22 cellular contexts compared by ENCODE assay signal in the genomic region with DNA sequence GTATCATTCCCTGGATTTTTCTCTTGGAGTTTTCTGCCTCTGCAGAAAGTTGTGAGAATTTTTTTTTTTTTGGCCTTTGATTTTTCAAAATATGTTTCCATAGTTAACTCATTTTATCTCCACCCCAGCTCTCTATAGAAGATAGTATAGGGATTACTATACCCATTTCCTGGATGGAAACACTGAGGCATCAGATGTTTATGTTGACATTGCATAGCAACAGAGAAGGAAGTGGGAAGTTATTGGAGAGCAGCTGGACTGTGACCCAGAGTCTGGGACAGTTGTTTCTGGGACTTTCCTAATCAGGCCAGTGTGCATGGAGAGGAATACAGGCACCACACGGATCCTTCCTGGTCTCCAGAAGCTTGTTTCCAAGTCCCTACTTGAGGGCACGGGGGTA.
DNase-seq lines count a peak whose midpoint lies in the region; ATAC-seq and TF ChIP-seq lines count a peak whose summit lies in the region.
"Had no signal": no experiment of that assay in that cellular context is flagged by ENCODE, and none has a peak within 500 bp of the region (broad histone marks: within the 10 kb centered on the region; RNA-seq: fewer than 3 reads in every experiment).

No MANE protein-coding gene starts in this region.

- no peaks in the 10 kb centered on the region for H3K4me1 Mint-ChIP-seq in T-cell
- H3K4me1 Mint-ChIP-seq: CD8-positive, alpha-beta memory T cell; IgD-negative memory B cell had no signal

- no peak overlapping the region for H3K4me3 Mint-ChIP-seq in T-cell
- H3K4me3 Mint-ChIP-seq: CD8-positive, alpha-beta memory T cell; IgD-negative memory B cell had no signal

- H3K27me3 ChIP-seq in left ventricle myocardium inferior (ENCODE audit: low read depth) = peaks cover under 1% of the 10 kb centered on the region
- H3K27me3 ChIP-seq in lower lobe of right lung (ENCODE audit: low read depth) = no peaks in the 10 kb centered on the region
- H3K27me3 ChIP-seq: BLaER1, MG63 had no signal

- ATAC-seq in Right ventricle myocardium superior (ENCODE audit: poor library complexity) (peak; percentile 25), lower lobe of right lung (peak; percentile 45 to 69), GM21390 (IDR thresholded peaks at IDR 0.05; ENCODE audit: unreplicated experiment) (no peak), T-cell (replicated peaks in 1 of 4) (no peak)
- ATAC-seq: PC-3 had no signal

- H3K4me1 ChIP-seq in left ventricle myocardium inferior (no peaks in the 10 kb centered on the region), lower lobe of right lung (no peaks in the 10 kb centered on the region)
- H3K4me1 ChIP-seq: HAP-1 had no signal

- TF ChIP-seq CTCF in left ventricle myocardium inferior (IDR thresholded peaks at IDR 0.05; ENCODE audit: borderline replicate concordance) (no peak), lower lobe of right lung (IDR thresholded peaks at IDR 0.05) (no peak)

- no peaks in the 10 kb centered on the region for H3K9me3 Mint-ChIP-seq in T-cell
- H3K9me3 Mint-ChIP-seq: CD8-positive, alpha-beta memory T cell had no signal

- intact Hi-C loops in Right ventricle myocardium superior (cut with DNase I) = no loop called here
- intact Hi-C loops in left ventricle myocardium inferior (cut with micrococcal nuclease) = no loop called here
- intact Hi-C loops in lower lobe of right lung (cut with DNase I) = no loop called here

- no peaks in the 10 kb centered on the region for H3K36me3 Mint-ChIP-seq in T-cell
- H3K36me3 Mint-ChIP-seq: IgD-negative memory B cell had no signal

- H3K27me3 Mint-ChIP-seq in T-cell = peaks cover 9 to 16% of the 10 kb centered on the region in 2 donors

- POLR2A ChIA-PET in T-cell (lab: Charles Lee) = no interaction called here

- H3K9me3 ChIP-seq in left ventricle myocardium inferior (replicated peaks) (no peaks in the 10 kb centered on the region), lower lobe of right lung (no peaks in the 10 kb centered on the region)
- H3K9me3 ChIP-seq: BLaER1, HAP-1, MG63 had no signal

- DNase-seq in Right ventricle myocardium superior (no peak), left ventricle myocardium inferior (no peak), dermis microvascular lymphatic vessel endothelial cell (ENCODE audit: low read depth in 2 of 2) (peak; percentile 17 to 49), lower lobe of right lung (no peak), T-cell (no peak), islet precursor cell (no peak)
- DNase-seq: CD8-positive, alpha-beta memory T cell; DMS79; Kasumi-1; MG63; NCI-H1092; NCI-H1436 treated with DMSO at 0.1 percent for 48 hours; NCI-H2029 treated with DMSO at 0.1 percent for 48 hours; NCI-H2171; NCI-H526; PC-3; RPMI8226; SIG-M5 had no signal

- no peak overlapping the region for H3K27ac ChIP-seq in left ventricle myocardium inferior (replicated peaks)
- no peak overlapping the region for H3K27ac ChIP-seq in lower lobe of right lung
- H3K27ac ChIP-seq: BLaER1 had no signal

- no peak overlapping the region for H3K27ac Mint-ChIP-seq in T-cell
- H3K27ac Mint-ChIP-seq: CD8-positive, alpha-beta memory T cell; IgD-negative memory B cell had no signal

- CTCF ChIA-PET in T-cell (lab: Charles Lee) = no interaction called here

- H3K4me3 ChIP-seq in left ventricle myocardium inferior (no peak overlapping the region), lower lobe of right lung (no peak overlapping the region)
- H3K4me3 ChIP-seq: BLaER1, HAP-1, MG63 had no signal

- H3K36me3 ChIP-seq in left ventricle myocardium inferior (no peaks in the 10 kb centered on the region), lower lobe of right lung (no peaks in the 10 kb centered on the region)
- H3K36me3 ChIP-seq: BLaER1, HAP-1, MG63 had no signal

Comparison
In these comparisons a context has a peak if more than half of its experiments do, and no peak if none do; other contexts are left out.
1. ATAC-seq: peak in Right ventricle myocardium superior (single experiment) and lower lobe of right lung (2 of 2); none in GM21390 (single experiment) and T-cell (0 of 4).
2. DNase-seq: peak in dermis microvascular lymphatic vessel endothelial cell (2 of 2); none in Right ventricle myocardium superior (single experiment), left ventricle myocardium inferior (single experiment), lower lobe of right lung (single experiment), T-cell (0 of 34) and islet precursor cell (single experiment).